9 cellular contexts compared by ENCODE assay signal in the genomic region with DNA sequence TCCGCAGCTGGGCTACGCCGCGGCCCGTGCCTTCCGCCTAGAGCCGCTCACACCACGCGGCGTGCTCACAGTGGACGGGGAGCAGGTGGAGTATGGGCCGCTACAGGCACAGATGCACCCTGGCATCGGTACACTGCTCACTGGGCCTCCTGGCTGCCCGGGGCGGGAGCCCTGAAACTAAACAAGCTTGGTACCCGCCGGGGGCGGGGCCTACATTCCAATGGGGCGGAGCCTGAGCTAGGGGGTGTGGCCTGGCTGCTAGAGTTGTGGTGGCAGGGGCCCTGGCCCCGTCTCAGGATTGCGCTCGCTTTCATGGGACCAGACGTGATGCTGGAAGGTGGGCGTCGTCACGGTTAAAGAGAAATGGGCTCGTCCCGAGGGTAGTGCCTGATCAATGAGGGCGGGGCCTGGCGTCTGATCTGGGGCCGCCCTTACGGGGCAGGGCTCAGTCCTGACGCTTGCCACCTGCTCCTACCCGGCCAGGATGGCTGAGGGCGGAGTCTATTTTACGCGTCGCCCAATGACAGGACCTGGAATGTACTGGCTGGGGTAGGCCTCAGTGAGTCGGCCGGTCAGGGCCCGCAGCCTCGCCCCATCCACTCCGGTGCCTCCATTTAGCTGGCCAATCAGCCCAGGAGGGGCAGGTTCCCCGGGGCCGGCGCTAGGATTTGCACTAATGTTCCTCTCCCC. TPM values are rescaled to one million over a fixed set of nuclear protein-coding genes. Genes with fewer than 3 reads are reported as not detected.
DNase-seq lines count a peak whose midpoint lies in the region; ATAC-seq and TF ChIP-seq lines count a peak whose summit lies in the region.
"Had no signal": no experiment of that assay in that cellular context is flagged by ENCODE, and none has a peak within 500 bp of the region (broad histone marks: within the 10 kb centered on the region; RNA-seq: fewer than 3 reads in every experiment).

No MANE protein-coding gene starts in this region.

- DNase-seq in D341Med (ENCODE audit: low spot score) (peak; percentile 50), NCI-H748 (lab: John Stamatoyannopoulos, UW; ENCODE audit: unreplicated experiment) (peak; percentile 92), esophagus squamous epithelium (lab: John Stamatoyannopoulos, UW) (no peak), osteoblast (ENCODE audit: insufficient read length, low spot score, missing footprints) (peak; percentile 89), cortex of kidney (lab: John Stamatoyannopoulos, UW) (no peak), HuH-7.5 (ENCODE audit: low spot score) (no peak)

- H3K79me2 ChIP-seq in osteoblast (ENCODE audit: insufficient read depth, low read length), result no peaks in the 10 kb centered on the region

- 35 to 48% methylated on average over 8 to 10 of the region's 46 CpGs for WGBS in esophagus squamous epithelium, 2 donors

- no peak overlapping the region for H3K4me2 ChIP-seq in osteoblast (ENCODE audit: insufficient read depth, low read length)

- H3K4me3 ChIP-seq in esophagus squamous epithelium, result no peak overlapping the region
- no peak overlapping the region for H3K4me3 ChIP-seq in osteoblast (ENCODE audit: insufficient read depth, low read length)

- H4K20me1 ChIP-seq in osteoblast (ENCODE audit: insufficient read depth, low read length), result peaks cover 4% of the 10 kb centered on the region

- TF ChIP-seq CTCF in esophagus squamous epithelium (IDR thresholded peaks at IDR 0.05) (no peak), osteoblast (IDR thresholded peaks at IDR 0.05; ENCODE audit: extremely low read depth, low read depth, low read length) (no peak)

- no peaks in the 10 kb centered on the region for H3K9me3 ChIP-seq in esophagus squamous epithelium
- no peaks in the 10 kb centered on the region for H3K9me3 ChIP-seq in osteoblast (ENCODE audit: low read depth, low read length)

- H3K27me3 ChIP-seq in esophagus squamous epithelium (no peaks in the 10 kb centered on the region), osteoblast (ENCODE audit: insufficient read depth, low read length) (no peaks in the 10 kb centered on the region)

- no peak for ATAC-seq in GM18870 (IDR thresholded peaks at IDR 0.05; ENCODE audit: unreplicated experiment)
- no peak for ATAC-seq in HG02763 (IDR thresholded peaks at IDR 0.05; ENCODE audit: unreplicated experiment)
- ATAC-seq: natural killer cell treated with Interleukin-12 subunit alpha and Interleukin-12 subunit beta and Interleukin-15 and Interleukin-18, amount 100 ng/mL, for 72 hours had no signal

- H3K4me1 ChIP-seq in esophagus squamous epithelium, result peaks cover 40 to 91% (median 47%) of the 10 kb centered on the region in 3 donors
- peaks cover 24% of the 10 kb centered on the region for H3K4me1 ChIP-seq in osteoblast (ENCODE audit: insufficient read depth, low read length)

- intact Hi-C loops in esophagus squamous epithelium (cut with DNase I), result no loop called here

- no peak overlapping the region for H2AFZ ChIP-seq in osteoblast (ENCODE audit: low read length)

- no peak for TF ChIP-seq POLR2A in esophagus squamous epithelium (IDR thresholded peaks at IDR 0.05)

- peaks cover 0 to 57% (median 0%) of the 10 kb centered on the region in 3 donors for H3K36me3 ChIP-seq in esophagus squamous epithelium
- H3K36me3 ChIP-seq in osteoblast (ENCODE audit: insufficient read depth, low read length), result no peaks in the 10 kb centered on the region

- peak overlapping the region; percentile 52 to 98 (median 84) for H3K27ac ChIP-seq in esophagus squamous epithelium
- H3K27ac ChIP-seq in osteoblast (ENCODE audit: low read depth, low read length), result no peak overlapping the region

RNA-seq across cellular contexts. Expression of gene DBP, which starts 7.4 kb away (rescaled TPM):
- 10 to 100 TPM in 3 of 4 donors, 1 to 10 TPM in 1; 4.2 to 16.2 (median 11.7) TPM for total RNA-seq in esophagus squamous epithelium
- total RNA-seq in osteoblast, result 14.5 and 18.3 TPM in 2 replicates

RNA-seq across cellular contexts. Expression of gene SPHK2, which starts 10.4 kb away (rescaled TPM):
- total RNA-seq in esophagus squamous epithelium (10 to 100 TPM in 2 of 4 donors, 1 to 10 TPM in 2; 7.0 to 10.9 (median 9.7) TPM), osteoblast (13.0 and 13.3 TPM in 2 replicates)

RNA-seq across cellular contexts. Expression of gene RPL18, which starts 10.8 kb away (rescaled TPM):
- total RNA-seq in esophagus squamous epithelium (1,000 to 10,000 TPM; 1,870 to 2,808 (median 2,491) TPM), osteoblast (1,357 and 1,526 TPM in 2 replicates)

RNA-seq across cellular contexts. Expression of gene FAM83E, which starts 14.9 kb away (rescaled TPM):
- 10 to 100 TPM in 1 of 4 donors, 1 to 10 TPM in 3; 3.1 to 12.3 (median 8.6) TPM for total RNA-seq in esophagus squamous epithelium
- 0.29 TPM in 1 of 2 replicates, not detected in the other for total RNA-seq in osteoblast

RNA-seq across cellular contexts. Expression of gene CA11, which starts 16.2 kb away (rescaled TPM):
- total RNA-seq in esophagus squamous epithelium (1 to 10 TPM; 1.4 to 6.9 (median 5.2) TPM), osteoblast (1.8 and 2.7 TPM in 2 replicates)

Comparison
In these comparisons a context has a peak if more than half of its experiments do, and no peak if none do; other contexts are left out.
1. DNase-seq: peak in D341Med (single experiment), NCI-H748 (single experiment) and osteoblast (single experiment); none in esophagus squamous epithelium (single experiment), cortex of kidney (single experiment) and HuH-7.5 (single experiment).